In the genomic region with DNA sequence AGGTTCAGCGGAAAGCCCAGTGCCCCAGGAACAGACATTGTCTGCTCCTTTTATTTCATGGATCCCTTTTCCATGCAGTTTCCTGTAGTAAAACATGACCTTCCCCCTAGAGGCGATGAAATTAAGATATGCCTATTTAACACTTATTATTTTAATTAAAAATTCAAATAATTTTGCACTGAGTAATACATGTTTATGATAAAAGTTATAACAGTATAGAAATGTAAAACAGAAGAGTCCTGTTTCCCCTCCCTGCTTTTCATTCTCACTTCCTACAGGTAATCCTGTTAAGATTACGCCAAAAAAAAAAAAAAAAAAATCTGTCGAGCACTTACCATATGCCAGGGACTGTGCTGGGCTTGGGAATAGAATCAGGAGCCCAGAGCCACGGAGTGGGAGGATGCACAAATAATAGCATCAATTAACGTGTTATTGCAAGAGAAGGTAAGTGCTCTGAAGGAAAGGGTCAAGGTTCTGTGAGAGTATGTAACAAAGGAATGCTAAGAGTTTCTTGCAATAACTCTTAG, we compare ENCODE assay signal across 8 cellular contexts. TPM values are rescaled to one million over a fixed set of nuclear protein-coding genes. Genes with fewer than 3 reads are reported as not detected.
DNase-seq lines count a peak whose midpoint lies in the region; FAIRE-seq and TF ChIP-seq lines count a peak whose summit lies in the region.

No MANE protein-coding gene starts in this region.

- TF ChIP-seq CTCF in osteocyte (IDR thresholded peaks at IDR 0.05) = no peak

- peak overlapping the region; percentile 88 for H3K4me3 ChIP-seq in ectodermal cell (ENCODE audit: insufficient read depth, low read depth, low read length)

- H3K27me3 Mint-ChIP-seq in osteocyte (ENCODE audit: unreplicated experiment) = peaks cover 1% of the 10 kb centered on the region

- peak; percentile 25 for DNase-seq in ELR (ENCODE audit: low read depth)
- DNase-seq in NCI-H2227 (lab: John Stamatoyannopoulos, UW; ENCODE audit: unreplicated experiment) = peak; percentile 66
- no peak for DNase-seq in osteocyte (ENCODE audit: extremely low spot score, unreplicated experiment)
- DNase-seq in NCI-H2081 treated with DMSO at 0.1 percent for 48 hours (lab: John Stamatoyannopoulos, UW) = no peak
- DNase-seq in SKM-1 treated with dmso at 0.1 percent for 144 hours (lab: John Stamatoyannopoulos, UW; ENCODE audit: unreplicated experiment) = no peak
- DNase-seq in GM19240 (ENCODE audit: insufficient read length, low spot score) = no peak
- DNase-seq in RCC 7860 (ENCODE audit: low spot score) = no peak

- peaks cover 6% of the 10 kb centered on the region for H3K4me1 ChIP-seq in ectodermal cell (ENCODE audit: control insufficient read depth, insufficient read depth, low read length)

- H3K9me3 Mint-ChIP-seq in osteocyte (ENCODE audit: unreplicated experiment) = no peaks in the 10 kb centered on the region

- peaks cover 31% of the 10 kb centered on the region for H3K4me1 Mint-ChIP-seq in osteocyte (ENCODE audit: unreplicated experiment)

- no peaks in the 10 kb centered on the region for H3K36me3 ChIP-seq in ectodermal cell (ENCODE audit: control insufficient read depth, insufficient read depth, low read length)

- H3K36me3 Mint-ChIP-seq in osteocyte (ENCODE audit: unreplicated experiment) = no peaks in the 10 kb centered on the region

- no peak for FAIRE-seq in RCC 7860 (lab: Jason Lieb, UNC)

- peak overlapping the region; percentile 96 for H3K4me3 Mint-ChIP-seq in osteocyte (ENCODE audit: unreplicated experiment)

- H3K27ac Mint-ChIP-seq in osteocyte (ENCODE audit: unreplicated experiment) = peak overlapping the region; percentile 54

- WGBS in ectodermal cell, 2 experiments = 15 to 22% methylated on average over 5 of the region's 6 CpGs

- no peak overlapping the region for H3K27ac ChIP-seq in ectodermal cell (ENCODE audit: insufficient read depth, low read depth, low read length, poor library complexity, severe bottlenecking)

- H3K9me3 ChIP-seq in ectodermal cell (ENCODE audit: control insufficient read depth, low read length) = no peaks in the 10 kb centered on the region

- H3K27me3 ChIP-seq in ectodermal cell (ENCODE audit: control insufficient read depth, insufficient read depth, low read length, poor library complexity, severe bottlenecking) = no peaks in the 10 kb centered on the region

RNA-seq across cellular contexts. Expression of gene LPCAT3, which starts 0.8 kb away (rescaled TPM):
- polyA plus RNA-seq in ectodermal cell (2013, experiment 1 of 4) = 44.1 TPM
- polyA plus RNA-seq in ectodermal cell (2013, experiment 2 of 4) = 51.4 TPM
- polyA plus RNA-seq in ectodermal cell (2013, experiment 3 of 4) = 31.9 TPM
- polyA plus RNA-seq in ectodermal cell (2013, experiment 4 of 4) = 38.1 TPM
- total RNA-seq in osteocyte = 33.2 TPM in 2 replicates

RNA-seq across cellular contexts. Expression of gene C1S, which starts 41.4 kb away (rescaled TPM):
- polyA plus RNA-seq in ectodermal cell (2013, experiment 1 of 4) = 2.6 TPM
- polyA plus RNA-seq in ectodermal cell (2013, experiment 2 of 4) = 1.5 TPM
- polyA plus RNA-seq in ectodermal cell (2013, experiment 3 of 4) = 0.80 TPM
- 2.1 TPM for polyA plus RNA-seq in ectodermal cell (2013, experiment 4 of 4)
- total RNA-seq in osteocyte = 16.4 and 18.2 TPM in 2 replicates

RNA-seq across cellular contexts. Expression of gene EMG1, which starts 48.4 kb away (rescaled TPM):
- 40.0 TPM for polyA plus RNA-seq in ectodermal cell (2013, experiment 1 of 4)
- 34.5 TPM for polyA plus RNA-seq in ectodermal cell (2013, experiment 2 of 4)
- 21.3 TPM for polyA plus RNA-seq in ectodermal cell (2013, experiment 3 of 4)
- polyA plus RNA-seq in ectodermal cell (2013, experiment 4 of 4) = 24.4 TPM
- 29.5 and 29.8 TPM in 2 replicates for total RNA-seq in osteocyte

RNA-seq across cellular contexts. Expression of gene PHB2, which starts 48.6 kb away (rescaled TPM):
- 272 TPM for polyA plus RNA-seq in ectodermal cell (2013, experiment 1 of 4)
- polyA plus RNA-seq in ectodermal cell (2013, experiment 2 of 4) = 264 TPM
- polyA plus RNA-seq in ectodermal cell (2013, experiment 3 of 4) = 236 TPM
- polyA plus RNA-seq in ectodermal cell (2013, experiment 4 of 4) = 262 TPM
- total RNA-seq in osteocyte = 202 and 205 TPM in 2 replicates

Comparison
In these comparisons a context has a peak if more than half of its experiments do, and no peak if none do; other contexts are left out.
1. DNase-seq: peak in ELR (single experiment) and NCI-H2227 (single experiment); none in osteocyte (single experiment), NCI-H2081 treated with DMSO at 0.1 percent for 48 hours (single experiment), SKM-1 treated with dmso at 0.1 percent for 144 hours (single experiment), GM19240 (single experiment) and RCC 7860 (single experiment).